ENCODE assay signal across 8 cellular contexts in the genomic region with DNA sequence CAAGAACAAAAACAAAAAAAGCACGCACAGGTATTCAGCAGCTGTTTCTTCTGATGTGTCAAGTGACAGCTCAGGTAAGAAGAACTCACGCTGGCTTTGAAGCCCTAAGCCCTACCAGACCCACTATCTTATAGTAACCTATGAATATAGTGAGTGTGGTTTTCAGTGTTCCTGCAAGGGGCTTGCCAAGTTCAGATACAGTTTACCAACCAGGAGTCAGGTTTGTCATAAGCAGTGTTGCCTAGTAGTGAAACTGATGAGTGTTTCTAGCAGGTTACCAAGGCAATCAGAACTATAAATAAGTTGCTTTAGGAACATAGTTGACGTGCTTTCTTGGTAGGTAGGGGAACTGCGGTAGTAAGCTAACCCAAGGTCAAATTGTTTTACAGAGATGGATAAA. TPM values are rescaled to one million over a fixed set of nuclear protein-coding genes. Genes with fewer than 3 reads are reported as not detected.
DNase-seq lines count a peak whose midpoint lies in the region; ATAC-seq lines count a peak whose summit lies in the region.
"Not testable (repeated sequence)": the region's sequence is repeated elsewhere in the genome, so short reads cannot be mapped to it uniquely, and the experiment has no call there.
"Had no signal": no experiment of that assay in that cellular context is flagged by ENCODE, and none has a peak within 500 bp of the region (broad histone marks: within the 10 kb centered on the region; RNA-seq: fewer than 3 reads in every experiment).

No MANE protein-coding gene starts in this region.

- H3K4me1 Mint-ChIP-seq in CD4-positive, alpha-beta memory T cell; T-helper 17 cell; activated CD4-positive, alpha-beta memory T cell treated with anti-CD3 and anti-CD28 coated beads for 36 hours (ENCODE audit: low read depth); activated T-cell treated with anti-CD3 and anti-CD28 coated beads, Interleukin-2, amount 50 U/mL, for 72 hours (ENCODE audit: low read depth); activated naive CD8-positive, alpha-beta T cell treated with anti-CD3 and anti-CD28 coated beads, Interleukin-2, amount 50 U/mL, for 24 hours; memory B cell: not testable (repeated sequence)

- H3K27me3 ChIP-seq in CD4-positive, alpha-beta memory T cell (ENCODE audit: insufficient read depth, low read length): not testable (repeated sequence)

- not testable (repeated sequence) for H3K9me3 ChIP-seq in CD4-positive, alpha-beta memory T cell (ENCODE audit: control insufficient read depth in 1 of 2, low read length in 2 of 2); T-helper 17 cell (ENCODE audit: control insufficient read depth, low read length, poor library complexity, severe bottlenecking)

- intact Hi-C loops in CD4-positive, alpha-beta memory T cell (cut with micrococcal nuclease); activated CD4-positive, alpha-beta memory T cell treated with anti-CD3 and anti-CD28 coated beads for 36 hours (cut with micrococcal nuclease): not testable (repeated sequence)

- not testable (repeated sequence) for H3K27me3 Mint-ChIP-seq in CD4-positive, alpha-beta memory T cell; T-helper 17 cell; activated CD4-positive, alpha-beta memory T cell treated with anti-CD3 and anti-CD28 coated beads for 36 hours; activated T-cell treated with anti-CD3 and anti-CD28 coated beads, Interleukin-2, amount 50 U/mL, for 72 hours (ENCODE audit: low read depth); activated naive CD8-positive, alpha-beta T cell treated with anti-CD3 and anti-CD28 coated beads, Interleukin-2, amount 50 U/mL, for 24 hours; memory B cell

- POLR2A ChIA-PET in CD4-positive, alpha-beta memory T cell (lab: Charles Lee; ENCODE audit: partially characterized antibody); activated CD4-positive, alpha-beta memory T cell treated with anti-CD3 and anti-CD28 coated beads for 36 hours (lab: Charles Lee): not testable (repeated sequence)

- H3K27ac ChIP-seq in CD4-positive, alpha-beta memory T cell (ENCODE audit: low read depth, low read length): not testable (repeated sequence)

- CTCF ChIA-PET in CD4-positive, alpha-beta memory T cell (lab: Charles Lee; ENCODE audit: partially characterized antibody); activated CD4-positive, alpha-beta memory T cell treated with anti-CD3 and anti-CD28 coated beads for 36 hours (lab: Charles Lee): not testable (repeated sequence)

- not testable (repeated sequence) for H3K4me1 ChIP-seq in CD4-positive, alpha-beta memory T cell (ENCODE audit: insufficient read depth, low read length)

- H3K4me3 ChIP-seq in CD4-positive, alpha-beta memory T cell (ENCODE audit: low read length in 2 of 2): not testable (repeated sequence)

- H3K4me3 Mint-ChIP-seq in CD4-positive, alpha-beta memory T cell; T-helper 17 cell; activated CD4-positive, alpha-beta memory T cell treated with anti-CD3 and anti-CD28 coated beads for 36 hours; activated T-cell treated with anti-CD3 and anti-CD28 coated beads, Interleukin-2, amount 50 U/mL, for 72 hours; activated naive CD8-positive, alpha-beta T cell treated with anti-CD3 and anti-CD28 coated beads, Interleukin-2, amount 50 U/mL, for 24 hours; memory B cell: not testable (repeated sequence)

- H3K36me3 Mint-ChIP-seq in CD4-positive, alpha-beta memory T cell; T-helper 17 cell (ENCODE audit: low read depth); activated CD4-positive, alpha-beta memory T cell treated with anti-CD3 and anti-CD28 coated beads for 36 hours; activated T-cell treated with anti-CD3 and anti-CD28 coated beads, Interleukin-2, amount 50 U/mL, for 72 hours (ENCODE audit: insufficient read depth in 2 of 2); activated naive CD8-positive, alpha-beta T cell treated with anti-CD3 and anti-CD28 coated beads, Interleukin-2, amount 50 U/mL, for 24 hours (ENCODE audit: low read depth); memory B cell: not testable (repeated sequence)

- ATAC-seq in T-helper 17 cell (peak; percentile 97), memory B cell (ENCODE audit: low read depth) (peak; percentile 82)
- peak; percentile 98 to 99 for ATAC-seq in activated T-cell treated with anti-CD3 and anti-CD28 coated beads, Interleukin-2, amount 50 U/mL, for 72 hours (replicated peaks in 1 of 2)
- peak; percentile 98 for ATAC-seq in activated naive CD8-positive, alpha-beta T cell treated with anti-CD3 and anti-CD28 coated beads, Interleukin-2, amount 50 U/mL, for 24 hours

- not testable (repeated sequence) for H3K27ac Mint-ChIP-seq in CD4-positive, alpha-beta memory T cell; T-helper 17 cell; activated CD4-positive, alpha-beta memory T cell treated with anti-CD3 and anti-CD28 coated beads for 36 hours; activated T-cell treated with anti-CD3 and anti-CD28 coated beads, Interleukin-2, amount 50 U/mL, for 72 hours; activated naive CD8-positive, alpha-beta T cell treated with anti-CD3 and anti-CD28 coated beads, Interleukin-2, amount 50 U/mL, for 24 hours; memory B cell

- not testable (repeated sequence) for H3K9me3 Mint-ChIP-seq in CD4-positive, alpha-beta memory T cell; activated CD4-positive, alpha-beta memory T cell treated with anti-CD3 and anti-CD28 coated beads for 36 hours; activated T-cell treated with anti-CD3 and anti-CD28 coated beads, Interleukin-2, amount 50 U/mL, for 72 hours; activated naive CD8-positive, alpha-beta T cell treated with anti-CD3 and anti-CD28 coated beads, Interleukin-2, amount 50 U/mL, for 24 hours; memory B cell

- peak; percentile 37 to 78 (median 73) for DNase-seq in CD4-positive, alpha-beta memory T cell
- not testable (repeated sequence) for DNase-seq in T-helper 17 cell; activated naive CD8-positive, alpha-beta T cell treated with anti-CD3 and anti-CD28 coated beads, Interleukin-2, amount 50 U/mL, for 24 hours; memory B cell (ENCODE audit: low spot score in 2 of 2)
- DNase-seq in activated CD4-positive, alpha-beta memory T cell treated with anti-CD3 and anti-CD28 coated beads for 36 hours: peak; percentile 22
- peak; percentile 9 to 10 for DNase-seq in activated T-cell treated with anti-CD3 and anti-CD28 coated beads, Interleukin-2, amount 50 U/mL, for 72 hours
- DNase-seq in stimulated activated CD4-positive, alpha-beta T cell treated with anti-CD3 and anti-CD28 coated beads, Interleukin-4, amount 100 ng/mL, for 24 hours: peak; percentile 18

- H3K36me3 ChIP-seq in CD4-positive, alpha-beta memory T cell (ENCODE audit: insufficient read depth, low read length): not testable (repeated sequence)

RNA-seq across cellular contexts. Expression of a gene that starts 43.4 kb away (rescaled TPM):
- 100 to 1,000 TPM in 1 of 2 experiments, 10 to 100 TPM in 1; 92.7 to 116 TPM for total RNA-seq in CD4-positive, alpha-beta memory T cell
- 1 to 10 TPM; 2.0 to 3.2 TPM for polyA plus RNA-seq in CD4-positive, alpha-beta memory T cell
- 10 to 100 TPM; 10.9 to 63.9 TPM for total RNA-seq in T-helper 17 cell
- 10 to 100 TPM; 27.6 to 33.7 TPM for total RNA-seq in activated CD4-positive, alpha-beta memory T cell treated with anti-CD3 and anti-CD28 coated beads for 36 hours
- 10 to 100 TPM in 1 of 2 donors, 1 to 10 TPM in 1; 6.9 to 58.1 TPM for total RNA-seq in activated T-cell treated with anti-CD3 and anti-CD28 coated beads, Interleukin-2, amount 50 U/mL, for 72 hours
- total RNA-seq: A172 had no signal
